11 cellular contexts compared by ENCODE assay signal in genomic region chr9:131361202-131361833, GRCh38. TPM values are rescaled to one million over a fixed set of nuclear protein-coding genes. Genes with fewer than 3 reads are reported as not detected.
DNase-seq lines count a peak whose midpoint lies in the region; ATAC-seq and TF ChIP-seq lines count a peak whose summit lies in the region.
"Had no signal": no experiment of that assay in that cellular context is flagged by ENCODE, and none has a peak within 500 bp of the region (broad histone marks: within the 10 kb centered on the region; RNA-seq: fewer than 3 reads in every experiment).

No MANE protein-coding gene starts in this region.

- no peak overlapping the region for H3K27ac Mint-ChIP-seq in central memory CD8-positive, alpha-beta T cell (ENCODE audit: low read depth)

- ATAC-seq in central memory CD8-positive, alpha-beta T cell (replicated peaks; ENCODE audit: extremely low read depth, poor library complexity, severe bottlenecking), result no peak
- ATAC-seq in HG03378 (IDR thresholded peaks at IDR 0.05; ENCODE audit: unreplicated experiment), result no peak
- no peak for ATAC-seq in HG02623 (IDR thresholded peaks at IDR 0.05; ENCODE audit: unreplicated experiment)

- DNase-seq in ELR (ENCODE audit: low read depth) (peak; percentile 13), OCI-M1 (lab: John Stamatoyannopoulos, UW) (peak; percentile 30), prostate gland (ENCODE audit: low spot score) (peak; percentile 64), cerebellum (ENCODE audit: low spot score) (no peak), NCI-H774 (lab: John Stamatoyannopoulos, UW) (no peak)
- DNase-seq in central memory CD8-positive, alpha-beta T cell (ENCODE audit: low spot score in 2 of 2), result no peak
- DNase-seq: T-helper 9 cell had no signal

- H3K27me3 ChIP-seq in prostate gland (replicated peaks; ENCODE audit: insufficient read depth), result no peaks in the 10 kb centered on the region
- H3K27me3 ChIP-seq: neutrophil had no signal

- 19% methylated on average over 8 of the region's 8 CpGs for WGBS in prostate gland

- peak overlapping the region; percentile 41 to 62 for H3K27ac ChIP-seq in prostate gland
- H3K27ac ChIP-seq: neutrophil, thoracic aorta had no signal

- H3K9me3 ChIP-seq in prostate gland, result no peaks in the 10 kb centered on the region
- H3K9me3 ChIP-seq: neutrophil, thoracic aorta had no signal

- H3K4me3 ChIP-seq in prostate gland, result no peak overlapping the region
- H3K4me3 ChIP-seq: thoracic aorta had no signal

- H3K4me1 ChIP-seq in prostate gland (replicated peaks), result no peaks in the 10 kb centered on the region

- no peaks in the 10 kb centered on the region for H3K36me3 ChIP-seq in prostate gland
- H3K36me3 ChIP-seq: neutrophil, thoracic aorta had no signal

- H3K4me3 Mint-ChIP-seq in central memory CD8-positive, alpha-beta T cell, result peak overlapping the region; percentile 31

- peaks cover 9% of the 10 kb centered on the region for H3K4me1 Mint-ChIP-seq in central memory CD8-positive, alpha-beta T cell

- intact Hi-C loops in prostate gland (cut with DNase I), result no loop called here

- TF ChIP-seq POLR2A in prostate gland (IDR thresholded peaks at IDR 0.05), result no peak

- H3K36me3 Mint-ChIP-seq in central memory CD8-positive, alpha-beta T cell (ENCODE audit: insufficient read depth), result no peaks in the 10 kb centered on the region

- TF ChIP-seq CTCF in prostate gland (IDR thresholded peaks at IDR 0.05), result no peak

- H3K27me3 Mint-ChIP-seq in central memory CD8-positive, alpha-beta T cell, result no peaks in the 10 kb centered on the region

- no peaks in the 10 kb centered on the region for H3K9me3 Mint-ChIP-seq in central memory CD8-positive, alpha-beta T cell

RNA-seq across cellular contexts. Expression of gene PRRC2B, which starts 32.6 kb away (rescaled TPM):
- 100 to 1,000 TPM in 1 of 2 donors, 10 to 100 TPM in 1; 94.7 to 197 TPM for total RNA-seq in prostate gland
- total RNA-seq in cerebellum, result 162 TPM

Comparison
In these comparisons a context has a peak if more than half of its experiments do, and no peak if none do; other contexts are left out.
1. DNase-seq: peak in ELR (single experiment), OCI-M1 (single experiment) and prostate gland (single experiment); none in central memory CD8-positive, alpha-beta T cell (0 of 2), cerebellum (single experiment) and NCI-H774 (single experiment).